In the genomic region with DNA sequence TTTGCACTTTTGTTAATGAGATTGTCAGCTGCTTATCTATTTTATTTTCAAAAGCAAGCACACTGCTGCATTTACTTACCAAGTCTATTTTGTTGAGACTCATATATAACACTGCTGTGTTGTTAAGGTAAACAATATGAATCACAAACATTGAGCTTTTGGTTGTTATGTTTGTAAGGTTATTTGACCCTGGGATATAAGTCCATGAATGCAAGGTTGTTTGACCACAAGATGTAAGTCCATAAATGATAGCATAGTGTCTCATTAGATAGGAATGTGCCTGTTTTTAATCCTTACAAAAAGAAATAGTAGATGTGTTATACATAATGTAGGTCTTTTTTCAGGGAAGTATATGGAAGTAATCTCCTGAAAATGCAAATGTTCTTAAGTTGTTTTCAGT, we compare ENCODE assay signal across 19 cellular contexts.
DNase-seq lines count a peak whose midpoint lies in the region; ATAC-seq and TF ChIP-seq lines count a peak whose summit lies in the region.
"Had no signal": no experiment of that assay in that cellular context is flagged by ENCODE, and none has a peak within 500 bp of the region (broad histone marks: within the 10 kb centered on the region; RNA-seq: fewer than 3 reads in every experiment).

No MANE protein-coding gene starts in this region.

- H3K9me3 ChIP-seq in RWPE2 (ENCODE audit: severe bottlenecking), result no peaks in the 10 kb centered on the region
- H3K9me3 ChIP-seq in effector memory CD4-positive, alpha-beta T cell (ENCODE audit: control insufficient read depth, low read length), result peaks cover 4% of the 10 kb centered on the region
- H3K9me3 ChIP-seq: Caco-2 had no signal

- TF ChIP-seq CTCF in RWPE2 (IDR thresholded peaks at IDR 0.05; ENCODE audit: poor library complexity, severe bottlenecking), result no peak

- no peaks in the 10 kb centered on the region for H3K36me3 ChIP-seq in RWPE2 (ENCODE audit: low read depth)
- no peaks in the 10 kb centered on the region for H3K36me3 ChIP-seq in effector memory CD4-positive, alpha-beta T cell (ENCODE audit: control insufficient read depth, insufficient read depth, low read length)

- DNase-seq in DMS53 treated with DMSO at 0.1 percent for 48 hours (lab: John Stamatoyannopoulos, UW; ENCODE audit: unreplicated experiment), result peak; percentile 49
- peak; percentile 78 for DNase-seq in HT1080 (ENCODE audit: low read depth)
- DNase-seq in RWPE2 (ENCODE audit: low spot score), result no peak
- peak; percentile 2 for DNase-seq in left kidney (ENCODE audit: low read depth, low spot score)
- no peak for DNase-seq in effector memory CD4-positive, alpha-beta T cell
- DNase-seq in activated CD4-positive, alpha-beta T cell treated with anti-CD3 and anti-CD28 coated beads for 1 hour, result no peak
- DNase-seq in epidermal melanocyte (ENCODE audit: insufficient read length, low spot score), result no peak
- DNase-seq: Caco-2; CD4-positive, CD25-positive, alpha-beta regulatory T cell; DMS79; HCEC 1CT; MM.1S; NCI-H1105; NCI-H1694; NCI-H345; NCI-H526; NK-92 treated with Interleukin-12 subunit alpha and Interleukin-12 subunit beta, amount 100 ng/mL, for 24 hours; OCI-M1 had no signal

- no peak overlapping the region for H3K4me3 ChIP-seq in RWPE2 (ENCODE audit: severe bottlenecking)
- no peak overlapping the region for H3K4me3 ChIP-seq in effector memory CD4-positive, alpha-beta T cell (ENCODE audit: insufficient read depth, low read depth, low read length, poor library complexity, severe bottlenecking)

- no peaks in the 10 kb centered on the region for H3K4me1 ChIP-seq in RWPE2 (ENCODE audit: insufficient read depth, poor library complexity, severe bottlenecking)
- H3K4me1 ChIP-seq in effector memory CD4-positive, alpha-beta T cell (ENCODE audit: control insufficient read depth, insufficient read depth, low read length, poor library complexity, severe bottlenecking), result no peaks in the 10 kb centered on the region
- H3K4me1 ChIP-seq: Caco-2 had no signal

- peak; percentile 48 for ATAC-seq in RWPE2 (ENCODE audit: low read depth)

- peaks cover 3% of the 10 kb centered on the region for H3K27me3 ChIP-seq in RWPE2 (ENCODE audit: insufficient read depth, poor library complexity, severe bottlenecking)
- H3K27me3 ChIP-seq in effector memory CD4-positive, alpha-beta T cell (replicated peaks; ENCODE audit: control insufficient read depth, insufficient read depth, low read length, poor library complexity, severe bottlenecking), result no peaks in the 10 kb centered on the region

- no peak overlapping the region for H3K27ac ChIP-seq in RWPE2 (ENCODE audit: poor library complexity, severe bottlenecking)
- no peak overlapping the region for H3K27ac ChIP-seq in effector memory CD4-positive, alpha-beta T cell (ENCODE audit: insufficient read depth, low read length, poor library complexity, severe bottlenecking)
- H3K27ac ChIP-seq: KMS-11 had no signal

Comparison
In these comparisons a context has a peak if more than half of its experiments do, and no peak if none do; other contexts are left out.
1. DNase-seq: peak in DMS53 treated with DMSO at 0.1 percent for 48 hours (single experiment), HT1080 (single experiment) and left kidney (single experiment); none in RWPE2 (single experiment), effector memory CD4-positive, alpha-beta T cell (0 of 3), activated CD4-positive, alpha-beta T cell treated with anti-CD3 and anti-CD28 coated beads for 1 hour (single experiment) and epidermal melanocyte (single experiment).